ENCODE assay signal across 25 cellular contexts in the genomic region with DNA sequence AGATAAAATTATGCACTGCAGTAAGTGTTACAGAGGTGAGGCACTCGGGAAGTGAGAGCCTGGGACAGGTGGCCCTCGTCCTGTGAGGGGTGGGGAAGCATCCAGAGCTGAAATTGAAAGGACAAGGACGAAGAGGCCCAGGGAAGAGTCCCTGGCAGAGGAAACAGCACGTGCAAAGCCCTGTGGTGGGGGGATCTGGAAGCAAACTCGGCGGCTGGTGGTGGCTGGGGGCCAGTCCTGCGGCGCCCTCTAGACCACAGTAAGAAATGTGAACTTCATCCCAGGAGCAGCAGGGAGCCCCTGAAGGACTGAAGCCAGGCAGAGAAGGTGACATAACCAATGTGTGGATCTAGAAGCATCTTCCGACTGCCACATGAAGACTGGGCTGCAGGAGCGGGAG. TPM values are rescaled to one million over a fixed set of nuclear protein-coding genes. Genes with fewer than 3 reads are reported as not detected.
DNase-seq lines count a peak whose midpoint lies in the region; ATAC-seq and TF ChIP-seq lines count a peak whose summit lies in the region.
"Had no signal": no experiment of that assay in that cellular context is flagged by ENCODE, and none has a peak within 500 bp of the region (broad histone marks: within the 10 kb centered on the region; RNA-seq: fewer than 3 reads in every experiment).

No MANE protein-coding gene starts in this region.

- no peaks in the 10 kb centered on the region for H3K9me3 ChIP-seq in osteoblast (ENCODE audit: low read depth, low read length)
- H3K9me3 ChIP-seq in mammary epithelial cell (replicated peaks; ENCODE audit: insufficient read depth, low read length): peaks cover 2% of the 10 kb centered on the region

- H4K20me1 ChIP-seq in osteoblast (ENCODE audit: insufficient read depth, low read length) (no peaks in the 10 kb centered on the region), mammary epithelial cell (ENCODE audit: insufficient read depth, low read length) (no peaks in the 10 kb centered on the region)

- no peaks in the 10 kb centered on the region for H3K79me2 ChIP-seq in osteoblast (ENCODE audit: insufficient read depth, low read length)
- H3K79me2 ChIP-seq in mammary epithelial cell (ENCODE audit: insufficient read depth, low read length): no peaks in the 10 kb centered on the region
- H3K79me2 ChIP-seq: hepatocyte had no signal

- H2AFZ ChIP-seq in osteoblast (ENCODE audit: low read length) (no peak overlapping the region), mammary epithelial cell (ENCODE audit: low read depth, low read length) (no peak overlapping the region)
- H2AFZ ChIP-seq: hepatocyte had no signal

- peaks cover 15% of the 10 kb centered on the region for H3K27me3 Mint-ChIP-seq in chondrocyte (ENCODE audit: low read depth)

- no peak for ATAC-seq in HG03159 (IDR thresholded peaks at IDR 0.05; ENCODE audit: unreplicated experiment)
- ATAC-seq: GM12878, right cardiac atrium had no signal

- no peak for TF ChIP-seq CTCF in chondrocyte (IDR thresholded peaks at IDR 0.05)
- TF ChIP-seq CTCF in osteoblast (IDR thresholded peaks at IDR 0.05; ENCODE audit: extremely low read depth, low read depth, low read length): no peak
- no peak for TF ChIP-seq CTCF in GM13976 (IDR thresholded peaks at IDR 0.05; ENCODE audit: borderline replicate concordance, control extremely low read depth, extremely low read depth, insufficient read depth, missing control alignments)
- no peak for TF ChIP-seq CTCF in mammary epithelial cell (conservative IDR thresholded peaks at IDR 0.05 in 1 of 2, IDR thresholded peaks at IDR 0.05 in 1 of 2; ENCODE audit: extremely low read depth in 1 of 2, insufficient read depth in 1 of 2, low read depth in 1 of 2, low read length in 2 of 2)

- in situ Hi-C loops in KBM-7 (cut with MboI; ENCODE audit: low pct_unique_long_range_greater_than_20kb, low sequenced_read_pairs): no loop called here
- in situ Hi-C loops in GM13976 (cut with MboI; ENCODE audit: low sequenced_read_pairs, unreplicated experiment): no loop called here
- in situ Hi-C loops in mammary epithelial cell (cut with MboI; ENCODE audit: low sequenced_read_pairs in 2 of 2): no loop called here

- H3K9ac ChIP-seq in mammary epithelial cell (ENCODE audit: insufficient read depth, low read length): no peak overlapping the region

- dilution Hi-C loops in mammary epithelial cell (cut with HindIII; ENCODE audit: low sequenced_read_pairs): no loop called here

- CTCF ChIA-PET in mammary epithelial cell (lab: Charles Lee; ENCODE audit: low non-redundant PET): no interaction called here

- no TSS peak for BruUV-seq in mammary epithelial cell (replicated peaks; lab: Mats Ljungman, UMichigan)

- intact Hi-C loops in mammary epithelial cell (cut with micrococcal nuclease): no loop called here

- peaks cover 23% of the 10 kb centered on the region for H3K9me3 Mint-ChIP-seq in chondrocyte (ENCODE audit: low read depth)

- H3K4me3 Mint-ChIP-seq in chondrocyte (ENCODE audit: unreplicated experiment): no peak overlapping the region
- H3K4me3 Mint-ChIP-seq: CD4-positive, alpha-beta T cell; T-helper 1 cell treated with Interleukin-12 subunit alpha and Interleukin-12 subunit beta and Interleukin-4 antibody, amounts not matched to agents 30 μg/mL and 1 μg/mL, for 36 hours had no signal

- no peak overlapping the region for H3K4me2 ChIP-seq in osteoblast (ENCODE audit: insufficient read depth, low read length)
- H3K4me2 ChIP-seq in mammary epithelial cell (ENCODE audit: insufficient read depth, low read depth, low read length): no peak overlapping the region
- H3K4me2 ChIP-seq: hepatocyte had no signal

- no peaks in the 10 kb centered on the region for H3K4me1 Mint-ChIP-seq in chondrocyte (ENCODE audit: low read depth)

- WGBS in mammary epithelial cell (ENCODE audit: low coverage, missing lambda C conversion rate): 61% methylated on average over 10 of the region's 10 CpGs

- H3K36me3 ChIP-seq in H7 (replicated peaks; ENCODE audit: control insufficient read depth, insufficient read depth, low read length) (no peaks in the 10 kb centered on the region), osteoblast (ENCODE audit: insufficient read depth, low read length) (no peaks in the 10 kb centered on the region), mammary epithelial cell (ENCODE audit: insufficient read depth, low read length) (no peaks in the 10 kb centered on the region)
- H3K36me3 ChIP-seq: brain microvascular endothelial cell, Peyer's patch had no signal

- H3K4me3 ChIP-seq in H7 (ENCODE audit: insufficient read depth, low read depth, low read length): no peak overlapping the region
- no peak overlapping the region for H3K4me3 ChIP-seq in osteoblast (ENCODE audit: insufficient read depth, low read length)
- no peak overlapping the region for H3K4me3 ChIP-seq in mammary epithelial cell (replicated peaks in 1 of 3; ENCODE audit: insufficient read depth in 1 of 3, low read depth in 2 of 3, low read length in 3 of 3)
- H3K4me3 ChIP-seq: coronary artery, GM12878, hepatocyte, Peyer's patch, SJSA1 had no signal

- H3K4me1 ChIP-seq in osteoblast (ENCODE audit: insufficient read depth, low read length) (no peaks in the 10 kb centered on the region), mammary epithelial cell (ENCODE audit: insufficient read depth, low read length) (no peaks in the 10 kb centered on the region)
- H3K4me1 ChIP-seq: Peyer's patch had no signal

- H3K27me3 ChIP-seq in H7 (ENCODE audit: control insufficient read depth, insufficient read depth, low read length) (no peaks in the 10 kb centered on the region; the same call in 1 of the 2 replicates), osteoblast (ENCODE audit: insufficient read depth, low read length) (no peaks in the 10 kb centered on the region), mammary epithelial cell (ENCODE audit: insufficient read depth, low read length) (no peaks in the 10 kb centered on the region)
- H3K27me3 ChIP-seq: brain microvascular endothelial cell, hepatocyte, Peyer's patch, SJSA1 had no signal

- H3K27ac Mint-ChIP-seq in chondrocyte (ENCODE audit: unreplicated experiment): no peak overlapping the region
- H3K27ac Mint-ChIP-seq: CD4-positive, alpha-beta T cell; T-helper 1 cell treated with Interleukin-12 subunit alpha and Interleukin-12 subunit beta and Interleukin-4 antibody, amounts not matched to agents 30 μg/mL and 1 μg/mL, for 36 hours had no signal

- H3K27ac ChIP-seq in osteoblast (ENCODE audit: low read depth, low read length) (no peak overlapping the region), mammary epithelial cell (ENCODE audit: insufficient read depth, low read depth, low read length) (no peak overlapping the region)
- H3K27ac ChIP-seq: brain microvascular endothelial cell, coronary artery, hepatocyte, Peyer's patch, SJSA1, VCaP had no signal

- H3K36me3 Mint-ChIP-seq in chondrocyte (ENCODE audit: low read depth): peaks cover 5% of the 10 kb centered on the region

- DNase-seq in H7 (peak; percentile 87), KBM-7 (peak; percentile 3), chondrocyte (ENCODE audit: low spot score) (peak; percentile 53), osteoblast (ENCODE audit: insufficient read length, low spot score, missing footprints) (peak; percentile 38), GM13976 (ENCODE audit: low spot score) (no peak), mammary epithelial cell (no peak)
- DNase-seq: activated gamma-delta T cell treated with Interleukin-2 at 50 U/mL for 16 hours; brain microvascular endothelial cell; CD4-positive, alpha-beta T cell; GF-D8; HCEC 1CT; NCI-H748 treated with DMSO at 0.1 percent for 48 hours; right cardiac atrium; stimulated activated CD4-positive, alpha-beta T cell treated with anti-CD3 and anti-CD28 coated beads, Interleukin-15, amount 100 ng/mL, for 24 hours had no signal

RNA-seq across cellular contexts. Expression of a gene that starts 42.8 kb away (rescaled TPM):
- 2.2 and 2.9 TPM in 2 replicates for total RNA-seq in H7 (2014; rRNA removed; shearing (Covaris generic))
- total RNA-seq in chondrocyte: 0.20 to 0.63 TPM in 2 of 3 replicates, not detected in the other
- total RNA-seq in osteoblast: under 0.01 and 1.4 TPM in 2 replicates
- total RNA-seq in mammary epithelial cell: under 1 TPM in 1 of 2 donors, not detected in 1; 0.17 TPM
- polyA plus RNA-seq in mammary epithelial cell: 0.01 TPM
- not detected for polyA minus RNA-seq in mammary epithelial cell
- total RNA-seq: CD4-positive, alpha-beta T cell; endothelial cell of umbilical vein; GM12878; lung microvascular endothelial cell; MCF 10A had no signal
- polyA plus RNA-seq: endothelial cell of umbilical vein, GM12878 had no signal

Comparison
In these comparisons a context has a peak if more than half of its experiments do, and no peak if none do; other contexts are left out.
1. DNase-seq: peak in H7 (single experiment), KBM-7 (single experiment), chondrocyte (single experiment) and osteoblast (single experiment); none in GM13976 (single experiment) and mammary epithelial cell (single experiment).